ENCODE assay signal across 1 cellular context in genomic region chr3:182364723-182365650, GRCh38.
TF ChIP-seq lines count a peak whose summit lies in the region.

No MANE protein-coding gene starts in this region.

TF ChIP-seq in K562, 482 proteins besides CTCF, POLR2A, EP300 and RAD21 (continued from another document and continues in another):
- TF ChIP-seq ZBTB2 (IDR thresholded peaks at IDR 0.05) (peak; percentile 14; the same call in 1 of the 2 replicates), NFYB (IDR thresholded peaks at IDR 0.05; ENCODE audit: extremely low read depth, insufficient read length) (peak; percentile 4), C11orf30 (IDR thresholded peaks at IDR 0.05; ENCODE audit: low read depth) (peak; percentile 64), MAFG (tag; conservative IDR thresholded peaks at IDR 0.05) (peak; percentile 75), GTF3C2 (IDR thresholded peaks at IDR 0.05; ENCODE audit: borderline replicate concordance, extremely low read depth, insufficient read length) (no peak), TRIM24 (IDR thresholded peaks at IDR 0.05) (peak; percentile 88 to 92), SMARCE1 (IDR thresholded peaks at IDR 0.05) (peak; percentile 96), BRD9 (IDR thresholded peaks at IDR 0.05; ENCODE audit: low read depth, partially characterized antibody) (peak; percentile 50), RHOXF2B (CRISPR knock-in tag; conservative IDR thresholded peaks at IDR 0.05) (no peak), HMGN3 (IDR thresholded peaks at IDR 0.05; ENCODE audit: borderline replicate concordance, extremely low read depth, insufficient read length, low read depth, low read length) (peak; percentile 66), CHD4 (IDR thresholded peaks at IDR 0.05; ENCODE audit: insufficient read depth, insufficient replicate concordance, low read depth, low read length, poor library complexity, severe bottlenecking) (no peak), TEAD1 (CRISPR knock-in tag; IDR thresholded peaks at IDR 0.05) (no peak), MXI1 (IDR thresholded peaks at IDR 0.05; ENCODE audit: low read depth, low read length) (peak; percentile 85; the same call in 1 of the 2 replicates), EHMT2 (IDR thresholded peaks at IDR 0.05) (peak; percentile 88), MTA3 (IDR thresholded peaks at IDR 0.05; ENCODE audit: borderline replicate concordance) (peak; percentile 55; the same call in 1 of the 2 replicates), TAL1 (IDR thresholded peaks at IDR 0.05) (peak; percentile 97), TBL1XR1 (IDR thresholded peaks at IDR 0.05; ENCODE audit: low read length in 2 of 2) (peak in 1 of 2 experiments; percentile 76; a peak in 2 of 4 replicates), BCOR (IDR thresholded peaks at IDR 0.05) (peak; percentile 66; the same call in 1 of the 2 replicates), RBM15 (IDR thresholded peaks at IDR 0.05; ENCODE audit: insufficient read depth, low read length) (no peak), FOXJ3 (CRISPR knock-in tag; IDR thresholded peaks at IDR 0.05) (0 out of 2 replicates have a peak, but pooled peaks have one; percentile 9), CHAMP1 (IDR thresholded peaks at IDR 0.05) (peak; percentile 90), POLR2G (IDR thresholded peaks at IDR 0.05; ENCODE audit: low read depth, low read length) (0 out of 2 replicates have a peak, but pooled peaks have one; percentile 13), ZBED1 (IDR thresholded peaks at IDR 0.05) (peak; percentile 82; the same call in 1 of the 2 replicates), MEF2D (tag; conservative IDR thresholded peaks at IDR 0.05; ENCODE audit: low read depth) (0 out of 2 replicates have a peak, but pooled peaks have one; percentile 4), MYNN (IDR thresholded peaks at IDR 0.05) (0 out of 2 replicates have a peak, but pooled peaks have one; percentile 41), MYNN (CRISPR knock-in tag; IDR thresholded peaks at IDR 0.05) (no peak), FOXJ2 (tag; IDR thresholded peaks at IDR 0.05) (no peak), BHLHE40 (IDR thresholded peaks at IDR 0.05; ENCODE audit: low read length) (peak; percentile 85), BRD4 (IDR thresholded peaks at IDR 0.05) (0 out of 2 replicates have a peak, but pooled peaks have one; percentile 62), ZNF766 (CRISPR knock-in tag; conservative IDR thresholded peaks at IDR 0.05) (peak; percentile 73), PHB2 (IDR thresholded peaks at IDR 0.05; ENCODE audit: low read depth) (peak; percentile 78), CC2D1A (IDR thresholded peaks at IDR 0.05) (peak; percentile 93; the same call in 1 of the 2 replicates), PCBP2 (IDR thresholded peaks at IDR 0.05; ENCODE audit: low read depth, low read length, poor library complexity, severe bottlenecking) (no peak), KLF16 (IDR thresholded peaks at IDR 0.05) (peak; percentile 86)
- TF ChIP-seq, protein P1, sequence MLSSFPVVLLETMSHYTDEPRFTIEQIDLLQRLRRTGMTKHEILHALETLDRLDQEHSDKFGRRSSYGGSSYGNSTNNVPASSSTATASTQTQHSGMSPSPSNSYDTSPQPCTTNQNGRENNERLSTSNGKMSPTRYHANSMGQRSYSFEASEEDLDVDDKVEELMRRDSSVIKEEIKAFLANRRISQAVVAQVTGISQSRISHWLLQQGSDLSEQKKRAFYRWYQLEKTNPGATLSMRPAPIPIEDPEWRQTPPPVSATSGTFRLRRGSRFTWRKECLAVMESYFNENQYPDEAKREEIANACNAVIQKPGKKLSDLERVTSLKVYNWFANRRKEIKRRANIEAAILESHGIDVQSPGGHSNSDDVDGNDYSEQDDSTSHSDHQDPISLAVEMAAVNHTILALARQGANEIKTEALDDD (IDR thresholded peaks at IDR 0.05), result peak; percentile 63; the same call in 1 of the 2 replicates
- TF ChIP-seq, protein P2, sequence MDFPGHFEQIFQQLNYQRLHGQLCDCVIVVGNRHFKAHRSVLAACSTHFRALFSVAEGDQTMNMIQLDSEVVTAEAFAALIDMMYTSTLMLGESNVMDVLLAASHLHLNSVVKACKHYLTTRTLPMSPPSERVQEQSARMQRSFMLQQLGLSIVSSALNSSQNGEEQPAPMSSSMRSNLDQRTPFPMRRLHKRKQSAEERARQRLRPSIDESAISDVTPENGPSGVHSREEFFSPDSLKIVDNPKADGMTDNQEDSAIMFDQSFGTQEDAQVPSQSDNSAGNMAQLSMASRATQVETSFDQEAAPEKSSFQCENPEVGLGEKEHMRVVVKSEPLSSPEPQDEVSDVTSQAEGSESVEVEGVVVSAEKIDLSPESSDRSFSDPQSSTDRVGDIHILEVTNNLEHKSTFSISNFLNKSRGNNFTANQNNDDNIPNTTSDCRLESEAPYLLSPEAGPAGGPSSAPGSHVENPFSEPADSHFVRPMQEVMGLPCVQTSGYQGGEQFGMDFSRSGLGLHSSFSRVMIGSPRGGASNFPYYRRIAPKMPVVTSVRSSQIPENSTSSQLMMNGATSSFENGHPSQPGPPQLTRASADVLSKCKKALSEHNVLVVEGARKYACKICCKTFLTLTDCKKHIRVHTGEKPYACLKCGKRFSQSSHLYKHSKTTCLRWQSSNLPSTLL (IDR thresholded peaks at IDR 0.05), result 0 out of 2 replicates have a peak, but pooled peaks have one; percentile 28
- TF ChIP-seq, protein P3, sequence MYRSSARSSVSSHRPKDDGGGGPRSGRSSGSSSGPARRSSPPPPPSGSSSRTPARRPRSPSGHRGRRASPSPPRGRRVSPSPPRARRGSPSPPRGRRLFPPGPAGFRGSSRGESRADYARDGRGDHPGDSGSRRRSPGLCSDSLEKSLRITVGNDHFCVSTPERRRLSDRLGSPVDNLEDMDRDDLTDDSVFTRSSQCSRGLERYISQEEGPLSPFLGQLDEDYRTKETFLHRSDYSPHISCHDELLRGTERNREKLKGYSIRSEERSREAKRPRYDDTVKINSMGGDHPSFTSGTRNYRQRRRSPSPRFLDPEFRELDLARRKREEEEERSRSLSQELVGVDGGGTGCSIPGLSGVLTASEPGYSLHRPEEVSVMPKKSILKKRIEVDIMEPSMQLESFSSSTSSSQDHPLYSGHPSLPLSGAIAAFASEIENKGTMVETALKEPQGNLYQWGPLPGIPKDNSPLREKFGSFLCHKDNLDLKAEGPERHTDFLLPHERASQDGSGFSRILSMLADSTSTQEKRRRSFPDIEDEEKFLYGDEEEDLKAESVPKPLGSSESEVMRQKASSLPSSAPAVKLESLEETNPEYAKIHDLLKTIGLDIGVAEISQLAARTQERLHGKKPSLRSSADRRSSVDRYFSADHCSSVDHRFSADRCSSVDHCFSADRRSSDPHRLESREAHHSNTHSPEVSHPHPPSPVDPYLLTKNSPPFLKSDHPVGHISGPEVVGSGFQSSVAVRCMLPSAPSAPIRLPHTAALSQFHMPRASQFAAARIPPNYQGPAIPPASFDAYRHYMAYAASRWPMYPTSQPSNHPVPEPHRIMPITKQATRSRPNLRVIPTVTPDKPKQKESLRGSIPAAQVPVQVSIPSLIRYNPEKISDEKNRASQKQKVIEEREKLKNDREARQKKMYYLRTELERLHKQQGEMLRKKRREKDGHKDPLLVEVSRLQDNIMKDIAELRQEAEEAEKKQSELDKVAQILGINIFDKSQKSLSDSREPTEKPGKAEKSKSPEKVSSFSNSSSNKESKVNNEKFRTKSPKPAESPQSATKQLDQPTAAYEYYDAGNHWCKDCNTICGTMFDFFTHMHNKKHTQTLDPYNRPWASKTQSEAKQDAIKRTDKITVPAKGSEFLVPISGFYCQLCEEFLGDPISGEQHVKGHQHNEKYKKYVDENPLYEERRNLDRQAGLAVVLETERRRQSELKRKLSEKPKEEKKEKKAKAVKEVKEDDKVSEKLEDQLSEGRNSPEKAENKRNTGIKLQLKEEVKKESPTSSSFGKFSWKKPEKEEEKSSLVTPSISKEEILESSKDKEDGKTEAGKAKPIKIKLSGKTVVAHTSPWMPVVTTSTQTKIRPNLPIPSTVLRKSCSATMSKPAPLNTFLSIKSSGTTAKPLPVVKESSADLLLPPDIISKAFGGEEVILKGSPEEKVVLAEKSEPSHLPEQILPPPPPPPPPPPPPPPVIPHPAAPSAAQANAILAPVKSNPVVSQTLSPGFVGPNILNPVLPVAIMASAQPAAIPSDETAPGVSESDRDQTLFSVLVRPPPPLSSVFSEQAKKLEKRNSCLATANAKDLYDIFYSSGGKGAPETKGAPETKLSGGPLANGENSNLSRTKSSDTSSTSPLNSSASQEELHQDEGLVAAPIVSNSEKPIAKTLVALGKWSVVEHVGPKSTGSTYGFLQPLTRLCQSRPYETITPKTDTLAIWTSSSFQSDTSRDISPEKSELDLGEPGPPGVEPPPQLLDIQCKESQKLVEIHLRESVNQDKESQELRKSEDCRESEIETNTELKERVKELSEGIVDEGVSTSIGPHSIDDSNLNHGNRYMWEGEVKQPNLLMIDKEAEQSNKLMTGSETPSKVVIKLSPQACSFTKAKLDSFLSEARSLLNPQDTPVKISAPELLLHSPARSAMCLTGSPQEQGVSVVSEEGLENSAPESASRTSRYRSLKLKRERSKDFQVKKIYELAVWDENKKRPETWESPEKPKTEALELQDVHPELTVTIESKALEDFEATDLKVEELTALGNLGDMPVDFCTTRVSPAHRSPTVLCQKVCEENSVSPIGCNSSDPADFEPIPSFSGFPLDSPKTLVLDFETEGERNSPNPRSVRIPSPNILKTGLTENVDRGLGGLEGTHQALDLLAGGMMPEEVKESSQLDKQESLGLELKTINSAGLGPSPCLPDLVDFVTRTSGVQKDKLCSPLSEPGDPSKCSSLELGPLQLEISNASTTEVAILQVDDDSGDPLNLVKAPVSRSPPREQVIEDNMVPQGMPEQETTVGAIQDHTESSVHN (IDR thresholded peaks at IDR 0.05; ENCODE audit: borderline replicate concordance in 1 of 2, low read depth in 1 of 2), result 0 out of 4 replicates have a peak, but pooled peaks of 1 of the 2 experiments have one; percentile 54
- TF ChIP-seq, protein P4, sequence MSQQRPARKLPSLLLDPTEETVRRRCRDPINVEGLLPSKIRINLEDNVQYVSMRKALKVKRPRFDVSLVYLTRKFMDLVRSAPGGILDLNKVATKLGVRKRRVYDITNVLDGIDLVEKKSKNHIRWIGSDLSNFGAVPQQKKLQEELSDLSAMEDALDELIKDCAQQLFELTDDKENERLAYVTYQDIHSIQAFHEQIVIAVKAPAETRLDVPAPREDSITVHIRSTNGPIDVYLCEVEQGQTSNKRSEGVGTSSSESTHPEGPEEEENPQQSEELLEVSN (IDR thresholded peaks at IDR 0.05; ENCODE audit: borderline replicate concordance in 1 of 2, extremely low read depth in 1 of 2, insufficient read depth in 1 of 2, insufficient read length in 1 of 2, low read depth in 1 of 2, low read length in 1 of 2, poor library complexity in 1 of 2, severe bottlenecking in 1 of 2), result peak; percentile 37 to 52
- TF ChIP-seq, protein P5, sequence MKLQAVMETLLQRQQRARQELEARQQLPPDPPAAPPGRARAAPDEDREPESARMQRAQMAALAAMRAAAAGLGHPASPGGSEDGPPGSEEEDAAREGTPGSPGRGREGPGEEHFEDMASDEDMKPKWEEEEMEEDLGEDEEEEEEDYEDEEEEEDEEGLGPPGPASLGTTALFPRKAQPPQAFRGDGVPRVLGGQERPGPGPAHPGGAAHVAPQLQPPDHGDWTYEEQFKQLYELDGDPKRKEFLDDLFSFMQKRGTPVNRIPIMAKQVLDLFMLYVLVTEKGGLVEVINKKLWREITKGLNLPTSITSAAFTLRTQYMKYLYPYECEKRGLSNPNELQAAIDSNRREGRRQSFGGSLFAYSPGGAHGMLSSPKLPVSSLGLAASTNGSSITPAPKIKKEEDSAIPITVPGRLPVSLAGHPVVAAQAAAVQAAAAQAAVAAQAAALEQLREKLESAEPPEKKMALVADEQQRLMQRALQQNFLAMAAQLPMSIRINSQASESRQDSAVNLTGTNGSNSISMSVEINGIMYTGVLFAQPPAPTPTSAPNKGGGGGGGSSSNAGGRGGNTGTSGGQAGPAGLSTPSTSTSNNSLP (IDR thresholded peaks at IDR 0.05; ENCODE audit: borderline replicate concordance, low read depth, low read length), result peak; percentile 82
